In the genomic region with DNA sequence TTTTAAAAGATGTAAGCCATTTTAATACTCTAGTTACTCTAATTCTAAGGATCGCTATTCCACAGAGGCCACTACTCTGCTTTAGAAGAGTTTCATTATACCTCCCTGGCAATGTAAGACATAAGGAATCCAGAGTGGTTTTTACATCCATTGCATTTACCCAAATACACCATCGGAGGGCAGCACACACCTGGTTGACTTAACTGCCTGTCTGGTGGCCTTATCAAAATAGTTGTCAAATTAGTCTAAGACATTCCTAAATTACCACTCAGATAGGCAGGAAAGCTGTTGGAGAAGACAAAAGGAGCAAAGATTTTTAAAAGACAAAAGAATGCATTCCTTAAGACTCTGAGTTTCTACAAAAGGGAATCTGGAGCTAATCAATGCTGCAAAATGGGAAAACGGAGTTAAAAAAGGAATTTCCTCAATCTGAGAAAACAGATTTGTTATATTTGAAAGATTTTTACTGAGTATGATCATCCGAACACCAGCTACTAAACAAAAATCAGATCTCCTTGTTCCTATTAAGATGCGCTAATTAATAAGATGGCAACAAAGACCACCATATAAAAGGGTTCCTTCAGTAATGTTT, we compare ENCODE assay signal across 8 cellular contexts. TPM values are rescaled to one million over a fixed set of nuclear protein-coding genes. Genes with fewer than 3 reads are reported as not detected.
A peak's percentile ranks its signal among the peaks of the same experiment; 100 is the strongest.
DNase-seq lines count a peak whose midpoint lies in the region; ATAC-seq and TF ChIP-seq lines count a peak whose summit lies in the region.

No MANE protein-coding gene starts in this region.

- H3K4me1 Mint-ChIP-seq in chondrocyte (ENCODE audit: low read depth): peaks cover 4% of the 10 kb centered on the region

- H3K27ac ChIP-seq in HEK293 (ENCODE audit: extremely low read depth, low read depth, low read length): no peak overlapping the region

- no peak overlapping the region for H3K4me3 ChIP-seq in HEK293 (ENCODE audit: low read depth, low read length)

- in situ Hi-C loops in G401 (cut with HindIII; ENCODE audit: low sequenced_read_pairs): no loop called here

- no peaks in the 10 kb centered on the region for H3K9me3 ChIP-seq in HEK293 (ENCODE audit: control insufficient read depth, insufficient read depth, low read depth, low read length)

- TF ChIP-seq CTCF in HEK293 (tag by site-specific recombination; IDR thresholded peaks at IDR 0.05): peak; percentile 55; the same call in 1 of the 2 replicates
- peak; percentile 93 for TF ChIP-seq CTCF in chondrocyte (IDR thresholded peaks at IDR 0.05)

- H3K36me3 Mint-ChIP-seq in chondrocyte (ENCODE audit: low read depth): peaks cover 4% of the 10 kb centered on the region

- CTCF ChIA-PET in HEK293 (lab: Yijun Ruan, JAX): interaction anchor here (0.6 to 3.1 kb wide), 27 partner anchors 10 to 441 kb away, joined by 3 to 21 read pairs (median 3); a partner anchor contains a TSS

- ATAC-seq in left lobe of liver (peak; percentile 94), GM21717 (IDR thresholded peaks at IDR 0.05; ENCODE audit: unreplicated experiment) (no peak)
- ATAC-seq in stimulated activated naive CD8-positive, alpha-beta T cell treated with anti-CD3 and anti-CD28 coated beads, Interleukin-15, Interleukin-2, amounts not matched to agents 100 U/mL and 50 U/mL, for 24 hours: no peak

- DNase-seq in G401 (ENCODE audit: low spot score): peak; percentile 77
- peak; percentile 76 for DNase-seq in NCI-H1694 (lab: John Stamatoyannopoulos, UW)
- peak; percentile 5 for DNase-seq in T follicular helper cell (ENCODE audit: low read depth)
- no peak for DNase-seq in chondrocyte (ENCODE audit: low spot score)
- peak; percentile 62 for DNase-seq in left lobe of liver (ENCODE audit: low spot score)
- peak; percentile 36 for DNase-seq in stimulated activated naive CD8-positive, alpha-beta T cell treated with anti-CD3 and anti-CD28 coated beads, Interleukin-15, Interleukin-2, amounts not matched to agents 100 U/mL and 50 U/mL, for 24 hours

- POLR2A ChIA-PET in HEK293 (lab: Yijun Ruan, JAX): no interaction called here

- no peak overlapping the region for H3K27ac Mint-ChIP-seq in chondrocyte (ENCODE audit: unreplicated experiment)

- no peaks in the 10 kb centered on the region for H3K36me3 ChIP-seq in HEK293 (ENCODE audit: control insufficient read depth in 2 of 2, insufficient read depth in 1 of 2, low read length in 2 of 2)

- no peaks in the 10 kb centered on the region for H3K27me3 Mint-ChIP-seq in chondrocyte (ENCODE audit: low read depth)

- H3K9me3 Mint-ChIP-seq in chondrocyte (ENCODE audit: low read depth): no peaks in the 10 kb centered on the region

- no peaks in the 10 kb centered on the region for H3K4me1 ChIP-seq in HEK293 (ENCODE audit: control insufficient read depth, insufficient read depth, low read length)

- H3K4me3 Mint-ChIP-seq in chondrocyte (ENCODE audit: unreplicated experiment): no peak overlapping the region

TF ChIP-seq in HEK293, 187 proteins besides CTCF, POLR2A, EP300 and RAD21:
- TF ChIP-seq ZNF76 (tag by site-specific recombination; IDR thresholded peaks at IDR 0.05; ENCODE audit: borderline replicate concordance, low read depth) (no peak), ZNF302 (tag by site-specific recombination; IDR thresholded peaks at IDR 0.05; ENCODE audit: low read depth) (no peak), ZBTB17 (tag by site-specific recombination; IDR thresholded peaks at IDR 0.05) (peak; percentile 65), GLIS1 (tag by site-specific recombination; IDR thresholded peaks at IDR 0.05) (no peak), ZNF214 (tag by site-specific recombination; IDR thresholded peaks at IDR 0.05; ENCODE audit: borderline replicate concordance) (no peak), ZNF654 (tag by site-specific recombination; IDR thresholded peaks at IDR 0.05; ENCODE audit: low read depth) (peak; percentile 92), ZNF555 (tag by site-specific recombination; conservative IDR thresholded peaks at IDR 0.05) (no peak), ZNF2 (tag by site-specific recombination; IDR thresholded peaks at IDR 0.05) (0 out of 2 replicates have a peak, but pooled peaks have one; percentile 43), ZNF132 (tag by site-specific recombination; IDR thresholded peaks at IDR 0.05; ENCODE audit: borderline replicate concordance) (no peak), ZBTB1 (tag by site-specific recombination; IDR thresholded peaks at IDR 0.05) (no peak)
- TF ChIP-seq, protein P1, sequence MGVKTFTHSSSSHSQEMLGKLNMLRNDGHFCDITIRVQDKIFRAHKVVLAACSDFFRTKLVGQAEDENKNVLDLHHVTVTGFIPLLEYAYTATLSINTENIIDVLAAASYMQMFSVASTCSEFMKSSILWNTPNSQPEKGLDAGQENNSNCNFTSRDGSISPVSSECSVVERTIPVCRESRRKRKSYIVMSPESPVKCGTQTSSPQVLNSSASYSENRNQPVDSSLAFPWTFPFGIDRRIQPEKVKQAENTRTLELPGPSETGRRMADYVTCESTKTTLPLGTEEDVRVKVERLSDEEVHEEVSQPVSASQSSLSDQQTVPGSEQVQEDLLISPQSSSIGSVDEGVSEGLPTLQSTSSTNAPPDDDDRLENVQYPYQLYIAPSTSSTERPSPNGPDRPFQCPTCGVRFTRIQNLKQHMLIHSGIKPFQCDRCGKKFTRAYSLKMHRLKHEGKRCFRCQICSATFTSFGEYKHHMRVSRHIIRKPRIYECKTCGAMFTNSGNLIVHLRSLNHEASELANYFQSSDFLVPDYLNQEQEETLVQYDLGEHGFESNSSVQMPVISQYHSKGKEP (tag by site-specific recombination; IDR thresholded peaks at IDR 0.05): no peak
- TF ChIP-seq, protein P2, sequence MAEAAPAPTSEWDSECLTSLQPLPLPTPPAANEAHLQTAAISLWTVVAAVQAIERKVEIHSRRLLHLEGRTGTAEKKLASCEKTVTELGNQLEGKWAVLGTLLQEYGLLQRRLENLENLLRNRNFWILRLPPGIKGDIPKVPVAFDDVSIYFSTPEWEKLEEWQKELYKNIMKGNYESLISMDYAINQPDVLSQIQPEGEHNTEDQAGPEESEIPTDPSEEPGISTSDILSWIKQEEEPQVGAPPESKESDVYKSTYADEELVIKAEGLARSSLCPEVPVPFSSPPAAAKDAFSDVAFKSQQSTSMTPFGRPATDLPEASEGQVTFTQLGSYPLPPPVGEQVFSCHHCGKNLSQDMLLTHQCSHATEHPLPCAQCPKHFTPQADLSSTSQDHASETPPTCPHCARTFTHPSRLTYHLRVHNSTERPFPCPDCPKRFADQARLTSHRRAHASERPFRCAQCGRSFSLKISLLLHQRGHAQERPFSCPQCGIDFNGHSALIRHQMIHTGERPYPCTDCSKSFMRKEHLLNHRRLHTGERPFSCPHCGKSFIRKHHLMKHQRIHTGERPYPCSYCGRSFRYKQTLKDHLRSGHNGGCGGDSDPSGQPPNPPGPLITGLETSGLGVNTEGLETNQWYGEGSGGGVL (tag by site-specific recombination; IDR thresholded peaks at IDR 0.05): no peak
- TF ChIP-seq, protein P3, sequence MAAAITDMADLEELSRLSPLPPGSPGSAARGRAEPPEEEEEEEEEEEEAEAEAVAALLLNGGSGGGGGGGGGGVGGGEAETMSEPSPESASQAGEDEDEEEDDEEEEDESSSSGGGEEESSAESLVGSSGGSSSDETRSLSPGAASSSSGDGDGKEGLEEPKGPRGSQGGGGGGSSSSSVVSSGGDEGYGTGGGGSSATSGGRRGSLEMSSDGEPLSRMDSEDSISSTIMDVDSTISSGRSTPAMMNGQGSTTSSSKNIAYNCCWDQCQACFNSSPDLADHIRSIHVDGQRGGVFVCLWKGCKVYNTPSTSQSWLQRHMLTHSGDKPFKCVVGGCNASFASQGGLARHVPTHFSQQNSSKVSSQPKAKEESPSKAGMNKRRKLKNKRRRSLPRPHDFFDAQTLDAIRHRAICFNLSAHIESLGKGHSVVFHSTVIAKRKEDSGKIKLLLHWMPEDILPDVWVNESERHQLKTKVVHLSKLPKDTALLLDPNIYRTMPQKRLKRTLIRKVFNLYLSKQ (tag by site-specific recombination; IDR thresholded peaks at IDR 0.05; ENCODE audit: borderline replicate concordance): no peak
TF ChIP-seq in HEK293: peak in this region for 3.

RNA-seq across cellular contexts. Expression of a gene that starts 33.8 kb away (rescaled TPM):
- 0.61 and 1.9 TPM in 2 replicates for total RNA-seq in G401 (2014; rRNA removed; shearing (Covaris generic))
- total RNA-seq in chondrocyte (1.5 to 8.7 TPM (median 7.6 TPM) in 3 replicates), left lobe of liver (21.6 TPM)
